ENCODE assay signal across 27 cellular contexts in the genomic region with DNA sequence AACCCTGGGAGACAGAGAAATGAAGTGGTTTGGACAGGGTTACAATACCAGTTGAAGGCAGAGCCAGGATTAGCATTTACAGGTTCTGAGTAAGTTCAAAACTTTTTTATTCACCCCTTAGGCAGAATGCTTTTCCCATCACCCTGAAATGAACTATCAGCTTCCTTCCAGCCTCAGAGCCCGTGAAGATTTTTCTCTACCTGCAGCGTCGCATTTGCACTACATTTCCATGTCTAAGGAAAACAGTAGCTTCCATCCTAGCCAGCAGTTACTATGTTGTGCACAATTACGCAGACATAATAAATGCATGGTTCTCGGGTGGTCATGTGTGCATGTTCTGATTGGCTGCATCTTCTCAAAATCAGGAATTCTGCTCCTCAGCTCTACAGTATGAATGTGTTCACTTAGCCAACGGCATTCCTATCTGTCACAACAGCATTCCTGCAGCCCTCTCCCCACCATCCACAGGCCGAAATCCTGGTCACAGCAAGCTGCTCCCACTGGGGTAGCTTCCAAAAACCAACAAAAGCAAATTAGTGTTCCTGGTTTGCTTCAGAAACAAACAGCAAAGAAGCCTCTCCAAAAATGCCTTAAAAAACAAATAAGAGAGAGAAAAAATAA.
DNase-seq lines count a peak whose midpoint lies in the region; ATAC-seq, FAIRE-seq and TF ChIP-seq lines count a peak whose summit lies in the region.
"Had no signal": no experiment of that assay in that cellular context is flagged by ENCODE, and none has a peak within 500 bp of the region (broad histone marks: within the 10 kb centered on the region; RNA-seq: fewer than 3 reads in every experiment).

No MANE protein-coding gene starts in this region.

- TF ChIP-seq CTCF in H1 (IDR thresholded peaks at IDR 0.05; ENCODE audit: control extremely low read depth in 1 of 3, insufficient read depth in 1 of 3, low read depth in 1 of 3, low read length in 3 of 3) (no peak), thyroid gland (IDR thresholded peaks at IDR 0.05) (no peak), breast epithelium (IDR thresholded peaks at IDR 0.05) (no peak)

- no peak overlapping the region for H3K4ac ChIP-seq in H1 (replicated peaks; ENCODE audit: insufficient read length, low read depth, low read length)
- H3K4ac ChIP-seq in mesenchymal stem cell (ENCODE audit: low read depth in 1 of 2, low read length in 2 of 2), result no peak overlapping the region

- H3K9ac ChIP-seq in HUES64 (ENCODE audit: low read depth, low read length) (no peak overlapping the region), H1 (replicated peaks in 1 of 4; ENCODE audit: extremely low read depth in 1 of 4, low read depth in 3 of 4, low read length in 3 of 4) (no peak overlapping the region), mesenchymal stem cell (ENCODE audit: low read length) (no peak overlapping the region)

- no peak for TF ChIP-seq POLR2A in H1 (IDR thresholded peaks at IDR 0.05; ENCODE audit: control extremely low read depth in 1 of 2, low read depth in 2 of 2, low read length in 2 of 2)
- no peak for TF ChIP-seq POLR2A in thyroid gland (IDR thresholded peaks at IDR 0.05)
- TF ChIP-seq POLR2A in breast epithelium (IDR thresholded peaks at IDR 0.05), result no peak

- no peak overlapping the region for H2BK15ac ChIP-seq in H1 (ENCODE audit: low read length)
- no peak overlapping the region for H2BK15ac ChIP-seq in mesenchymal stem cell (ENCODE audit: low read depth, poor library complexity, severe bottlenecking)

- H3K4me2 ChIP-seq in H1 (ENCODE audit: insufficient read depth in 1 of 2, low read depth in 2 of 2, low read length in 2 of 2), result peak overlapping the region; percentile 50
- H3K4me2 ChIP-seq in mesenchymal stem cell (ENCODE audit: low read length, poor library complexity, severe bottlenecking), result no peak overlapping the region

- H3K9me3 ChIP-seq in HUES64 (ENCODE audit: insufficient read depth, low read depth, low read length), result no peaks in the 10 kb centered on the region
- no peaks in the 10 kb centered on the region for H3K9me3 ChIP-seq in H1 (ENCODE audit: insufficient read depth in 2 of 2, low read depth in 1 of 2, low read length in 1 of 2)
- H3K9me3 ChIP-seq in mesenchymal stem cell (ENCODE audit: control insufficient read depth, low read length), result no peaks in the 10 kb centered on the region
- H3K9me3 ChIP-seq in thyroid gland, result no peaks in the 10 kb centered on the region
- H3K9me3 ChIP-seq in small intestine (ENCODE audit: control insufficient read depth, low read depth), result no peaks in the 10 kb centered on the region
- no peaks in the 10 kb centered on the region for H3K9me3 ChIP-seq in breast epithelium
- H3K9me3 ChIP-seq: SJCRH30 had no signal

- no peaks in the 10 kb centered on the region for H3K23me2 ChIP-seq in H1 (ENCODE audit: low read depth, low read length)

- POLR2A ChIA-PET in H1 (lab: Charles Lee; ENCODE audit: partially characterized antibody), result interaction anchor here (1.2 kb wide), 1 partner anchor 35 kb away, joined by 4 read pairs; no protein-coding TSS in a partner anchor

- H3K14ac ChIP-seq in H1 (ENCODE audit: insufficient read length), result no peak overlapping the region
- H3K14ac ChIP-seq in mesenchymal stem cell (ENCODE audit: low read length in 2 of 2), result no peak overlapping the region

- H2AK5ac ChIP-seq in H1 (ENCODE audit: low read depth, low read length) (no peak overlapping the region), mesenchymal stem cell (ENCODE audit: low read length, severe bottlenecking) (no peak overlapping the region)

- TF ChIP-seq RAD21 in H1 (IDR thresholded peaks at IDR 0.05 in 1 of 2, conservative IDR thresholded peaks at IDR 0.05 in 1 of 2; ENCODE audit: low read depth in 2 of 2, low read length in 2 of 2), result no peak

- H3K23ac ChIP-seq in H1 (ENCODE audit: insufficient read length), result no peak overlapping the region
- peak overlapping the region in 1 of 2 experiments; percentile 59 for H3K23ac ChIP-seq in mesenchymal stem cell (ENCODE audit: low read length in 2 of 2)

- H4K5ac ChIP-seq in H1 (ENCODE audit: insufficient read length, low read depth, low read length), result no peak overlapping the region

- WGBS in HUES64, result 68% methylated on average over 7 of the region's 7 CpGs
- WGBS in H1 (ENCODE audit: extremely low coverage in 1 of 2, insufficient coverage in 1 of 2, insufficient read length in 1 of 2, insufficient replicate concordance in 2 of 2, low coverage in 1 of 2, low lambda C conversion rate in 2 of 2, missing lambda C conversion rate in 1 of 2), 2 experiments, result 39% methylated on average over 7 of the region's 7 CpGs; no CpG with 5 or more reads in 1 of the 2 experiments
- 87% methylated on average over 7 of the region's 7 CpGs for WGBS in mesenchymal stem cell
- WGBS in thyroid gland, 2 donors, result 35 to 50% methylated on average over 7 of the region's 7 CpGs
- 72 to 81% (median 75%) methylated on average over 7 of the region's 7 CpGs for WGBS in small intestine, 3 donors

- no peak overlapping the region for H2BK12ac ChIP-seq in H1 (ENCODE audit: low read depth, low read length)
- no peak overlapping the region for H2BK12ac ChIP-seq in mesenchymal stem cell (ENCODE audit: low read length in 2 of 2)

- no peak overlapping the region for H3K4me3 ChIP-seq in HUES64 (ENCODE audit: low read length)
- no peak overlapping the region for H3K4me3 ChIP-seq in H1 (ENCODE audit: extremely low read depth in 1 of 4, insufficient read depth in 2 of 4, low read depth in 3 of 4, low read length in 4 of 4)
- H3K4me3 ChIP-seq in mesenchymal stem cell (ENCODE audit: insufficient read depth in 1 of 2, low read depth in 1 of 2, low read length in 2 of 2), result no peak overlapping the region
- H3K4me3 ChIP-seq in thyroid gland (replicated peaks in 1 of 3), result no peak overlapping the region
- no peak overlapping the region for H3K4me3 ChIP-seq in small intestine (ENCODE audit: low read depth in 1 of 2, low read length in 2 of 2)
- H3K4me3 ChIP-seq in breast epithelium, result no peak overlapping the region
- H3K4me3 ChIP-seq: SJCRH30 had no signal

- H2BK120ac ChIP-seq in H1 (replicated peaks; ENCODE audit: low read depth, low read length), result no peak overlapping the region
- H2BK120ac ChIP-seq in mesenchymal stem cell (ENCODE audit: low read depth, low read length), result no peak overlapping the region

- H3K27me3 ChIP-seq in HUES64 (ENCODE audit: insufficient read depth, low read length) (no peaks in the 10 kb centered on the region), H1 (replicated peaks in 1 of 4; ENCODE audit: control insufficient read depth in 3 of 4, extremely low read depth in 1 of 4, insufficient read depth in 3 of 4, low read length in 3 of 4) (no peaks in the 10 kb centered on the region), mesenchymal stem cell (ENCODE audit: control insufficient read depth in 1 of 2, insufficient read depth in 1 of 2, low read length in 2 of 2) (no peaks in the 10 kb centered on the region), thyroid gland (no peaks in the 10 kb centered on the region), small intestine (ENCODE audit: control insufficient read depth in 2 of 2, insufficient read depth in 2 of 2, low read length in 2 of 2) (no peaks in the 10 kb centered on the region), breast epithelium (no peaks in the 10 kb centered on the region)

- no peaks in the 10 kb centered on the region for H3K36me3 ChIP-seq in HUES64 (ENCODE audit: insufficient read depth, low read length)
- H3K36me3 ChIP-seq in H1 (ENCODE audit: control insufficient read depth in 2 of 4, insufficient read depth in 4 of 4, low read length in 3 of 4), result no peaks in the 10 kb centered on the region
- no peaks in the 10 kb centered on the region for H3K36me3 ChIP-seq in mesenchymal stem cell (ENCODE audit: control insufficient read depth in 1 of 2, insufficient read depth in 2 of 2, low read depth in 1 of 2, low read length in 2 of 2)
- no peaks in the 10 kb centered on the region for H3K36me3 ChIP-seq in thyroid gland
- no peaks in the 10 kb centered on the region for H3K36me3 ChIP-seq in small intestine (ENCODE audit: control insufficient read depth in 2 of 2, insufficient read depth in 2 of 2, low read length in 2 of 2)
- no peaks in the 10 kb centered on the region for H3K36me3 ChIP-seq in breast epithelium
- H3K36me3 ChIP-seq: SJCRH30 had no signal

- H2AFZ ChIP-seq in H1 (ENCODE audit: low read length) (0 out of 2 replicates have a peak overlapping the region, but pooled peaks have one; percentile 10), mesenchymal stem cell (ENCODE audit: low read depth, low read length) (no peak overlapping the region)

- DNase-seq in H1 (ENCODE audit: low read depth in 1 of 2, low spot score in 2 of 2) (no peak), mesenchymal stem cell (no peak), thyroid gland (peak; percentile 6 to 37), small intestine (no peak), breast epithelium (ENCODE audit: low spot score in 2 of 2) (no peak)
- DNase-seq: CD8-positive, alpha-beta memory T cell; DMS 273 treated with DMSO at 0.1 percent for 48 hours; DMS79; EL; HCEC 1CT; KBM-7; MV-4-11; NCI-H1105; NCI-H1436 treated with DMSO at 0.1 percent for 48 hours; NCI-H187 treated with DMSO at 0.1 percent for 48 hours; NCI-H2171 treated with DMSO at 0.1 percent for 48 hours; NCI-H524; NCI-H748 treated with DMSO at 0.1 percent for 48 hours; NK-92 treated with Interleukin-12 subunit alpha and Interleukin-12 subunit beta, amount 100 ng/mL, for 24 hours; PC-3; SJCRH30 had no signal

- H3K18ac ChIP-seq in H1 (ENCODE audit: extremely low read depth, low read length), result no peak overlapping the region
- peak overlapping the region in 1 of 2 experiments; percentile 66 for H3K18ac ChIP-seq in mesenchymal stem cell (ENCODE audit: low read depth in 1 of 2, low read length in 2 of 2)

- peaks cover 55% of the 10 kb centered on the region for H3K4me1 ChIP-seq in HUES64 (ENCODE audit: insufficient read depth, low read length)
- peaks cover 6 to 15% (median 10%) of the 10 kb centered on the region in 4 experiments; a peak in 6 of 7 replicates for H3K4me1 ChIP-seq in H1 (replicated peaks in 1 of 4; ENCODE audit: control insufficient read depth in 3 of 4, insufficient read depth in 4 of 4, low read length in 3 of 4)
- H3K4me1 ChIP-seq in mesenchymal stem cell (ENCODE audit: control insufficient read depth, insufficient read depth, low read depth, low read length), result no peaks in the 10 kb centered on the region
- H3K4me1 ChIP-seq in thyroid gland, result peaks cover 17 to 25% of the 10 kb centered on the region in 2 donors
- no peaks in the 10 kb centered on the region for H3K4me1 ChIP-seq in small intestine (ENCODE audit: control insufficient read depth in 2 of 2, insufficient read depth in 1 of 2, low read depth in 1 of 2, low read length in 1 of 2)
- no peaks in the 10 kb centered on the region for H3K4me1 ChIP-seq in breast epithelium
- H3K4me1 ChIP-seq: SJCRH30 had no signal

- intact Hi-C loops in thyroid gland (cut with DNase I), result no loop called here
- intact Hi-C loops in breast epithelium (cut with DNase I; ENCODE audit: low total_unique reads), result no loop called here

- H3K56ac ChIP-seq in H1 (replicated peaks; ENCODE audit: insufficient read length, low read depth, low read length), result no peak overlapping the region

- no peaks in the 10 kb centered on the region for H3K79me2 ChIP-seq in H1 (ENCODE audit: control insufficient read depth in 1 of 2, insufficient read depth in 2 of 2, low read length in 2 of 2)

- H4K8ac ChIP-seq in H1 (ENCODE audit: extremely low read depth, insufficient read depth, low read length) (no peak overlapping the region), mesenchymal stem cell (ENCODE audit: low read length) (no peak overlapping the region)

- H4K91ac ChIP-seq in H1 (replicated peaks; ENCODE audit: insufficient read length, low read length) (peak overlapping the region; percentile 50), mesenchymal stem cell (ENCODE audit: low read length) (peak overlapping the region; percentile 75)

- no peak for TF ChIP-seq EP300 in H1 (IDR thresholded peaks at IDR 0.05; ENCODE audit: borderline replicate concordance in 1 of 2, low read depth in 2 of 2, low read length in 2 of 2)

- no peaks in the 10 kb centered on the region for H3K79me1 ChIP-seq in H1 (ENCODE audit: low read depth, low read length)
- H3K79me1 ChIP-seq in mesenchymal stem cell (replicated peaks; ENCODE audit: low read length, poor library complexity, severe bottlenecking), result no peaks in the 10 kb centered on the region

- no peaks in the 10 kb centered on the region for H4K20me1 ChIP-seq in H1 (replicated peaks in 1 of 2; ENCODE audit: control insufficient read depth in 1 of 2, insufficient read depth in 2 of 2, low read length in 2 of 2)

- ATAC-seq in GM18519 (IDR thresholded peaks at IDR 0.05; ENCODE audit: low FRiP score, unreplicated experiment), result no peak
- ATAC-seq: HepG2, PC-3, SK-N-SH treated with all-trans-retinoic acid at 6 μM for 48 hours had no signal

- H3K27ac ChIP-seq in HUES64 (ENCODE audit: low read depth, low read length) (peak overlapping the region; percentile 36; the same call in 1 of the 2 replicates), H1 (ENCODE audit: low read depth, low read length) (no peak overlapping the region), mesenchymal stem cell (ENCODE audit: low read length, poor library complexity, severe bottlenecking) (no peak overlapping the region), thyroid gland (peak overlapping the region in 2 of 3 donors; percentile 66 to 73), small intestine (ENCODE audit: low read depth in 1 of 2, low read length in 1 of 2) (no peak overlapping the region), breast epithelium (no peak overlapping the region)
- H3K27ac ChIP-seq: SJCRH30 had no signal

- H2BK20ac ChIP-seq in H1 (ENCODE audit: low read length), result no peak overlapping the region

- FAIRE-seq in H1 (lab: Jason Lieb, UNC) (peak; percentile 39), small intestine (lab: Jason Lieb, UNC) (no peak)
- FAIRE-seq: GM12892, GM19239, HepG2 had no signal

- CTCF ChIA-PET in H1 (lab: Charles Lee; ENCODE audit: partially characterized antibody), result interaction anchor here (0.9 to 1.1 kb wide), 2 partner anchors 270 to 504 kb away, joined by 3 read pairs; no protein-coding TSS in a partner anchor

- H2BK5ac ChIP-seq in H1 (ENCODE audit: low read depth, low read length) (peak overlapping the region; percentile 8; the same call in 1 of the 2 replicates), mesenchymal stem cell (ENCODE audit: low read depth, low read length, poor library complexity, severe bottlenecking) (no peak overlapping the region)

Comparison
In these comparisons a context has a peak if more than half of its experiments do, and no peak if none do; other contexts are left out.
1. H3K27ac ChIP-seq: peak in HUES64 (single experiment) and thyroid gland (2 of 3); none in H1 (single experiment), mesenchymal stem cell (single experiment), small intestine (0 of 2) and breast epithelium (0 of 2).
2. DNase-seq: peak in thyroid gland (2 of 2); none in H1 (0 of 2), mesenchymal stem cell (single experiment), small intestine (single experiment) and breast epithelium (0 of 2).